Comparison of ENCODE assay signal across 9 cellular contexts in genomic region chr13:33611016-33611805, GRCh38.
DNase-seq lines count a peak whose midpoint lies in the region; ATAC-seq and TF ChIP-seq lines count a peak whose summit lies in the region.
"Had no signal": no experiment of that assay in that cellular context is flagged by ENCODE, and none has a peak within 500 bp of the region (broad histone marks: within the 10 kb centered on the region; RNA-seq: fewer than 3 reads in every experiment).

No MANE protein-coding gene starts in this region.

- H3K79me2 ChIP-seq in GM23248 (ENCODE audit: insufficient read depth): no peaks in the 10 kb centered on the region

- H3K27ac ChIP-seq in right lobe of liver: peak overlapping the region; percentile 77 to 91 (median 82)
- H3K27ac ChIP-seq in thoracic aorta: peak overlapping the region; percentile 86 to 88
- no peak overlapping the region for H3K27ac ChIP-seq in GM23248
- H3K27ac ChIP-seq: neutrophil had no signal

- 23% methylated on average over 19 of the region's 19 CpGs for WGBS in right lobe of liver (ENCODE audit: insufficient coverage, low coverage, low lambda C conversion rate, missing lambda C conversion rate)
- WGBS in GM23248 (ENCODE audit: low coverage in 1 of 2, low lambda C conversion rate in 2 of 2, missing lambda C conversion rate in 2 of 2), 2 experiments: 89 to 91% methylated on average over 19 of the region's 19 CpGs

- H4K20me1 ChIP-seq in GM23248 (ENCODE audit: insufficient read depth): no peaks in the 10 kb centered on the region

- intact Hi-C loops in activated CD4-positive, alpha-beta T cell treated with anti-CD3 and anti-CD28 coated beads for 36 hours (cut with DNase I, micrococcal nuclease): loop anchor here (2.0 to 5.0 kb wide), 3 partner anchors 206 to 1024 kb away; partner anchors contain the start of genes PDS5B (in 1 of the 2) and RFC3 (in 1 of the 2)
- intact Hi-C loops in right lobe of liver (cut with DNase I): no loop called here

- H3K4me1 ChIP-seq in right lobe of liver: peaks cover 0 to 35% (median 18%) of the 10 kb centered on the region in 4 donors
- peaks cover 14 to 25% of the 10 kb centered on the region in 2 donors for H3K4me1 ChIP-seq in thoracic aorta (ENCODE audit: control insufficient read depth in 1 of 2, low read depth in 2 of 2)
- no peaks in the 10 kb centered on the region for H3K4me1 ChIP-seq in GM23248 (ENCODE audit: insufficient read depth)

- peak; percentile 32 for TF ChIP-seq POLR2A in right lobe of liver (IDR thresholded peaks at IDR 0.05)

- POLR2A ChIA-PET in activated CD4-positive, alpha-beta T cell treated with anti-CD3 and anti-CD28 coated beads for 36 hours (lab: Charles Lee): interaction anchor here (0.5 to 1.6 kb wide), 2 partner anchors 68 to 124 kb away, joined by 6 read pairs; no protein-coding TSS in a partner anchor

- peaks cover 50% of the 10 kb centered on the region for H3K4me1 Mint-ChIP-seq in activated CD4-positive, alpha-beta T cell treated with anti-CD3 and anti-CD28 coated beads for 36 hours
- H3K4me1 Mint-ChIP-seq in chondrocyte (ENCODE audit: low read depth): peaks cover 15% of the 10 kb centered on the region

- in situ Hi-C loops in GM23248 (cut with MboI): no loop called here

- no peak for TF ChIP-seq CTCF in chondrocyte (IDR thresholded peaks at IDR 0.05)
- TF ChIP-seq CTCF in right lobe of liver (IDR thresholded peaks at IDR 0.05): no peak
- no peak for TF ChIP-seq CTCF in thoracic aorta (IDR thresholded peaks at IDR 0.05)

- no peaks in the 10 kb centered on the region for H3K9me3 ChIP-seq in right lobe of liver
- H3K9me3 ChIP-seq in thoracic aorta: no peaks in the 10 kb centered on the region
- H3K9me3 ChIP-seq in GM23248 (ENCODE audit: low read depth): no peaks in the 10 kb centered on the region
- H3K9me3 ChIP-seq: neutrophil had no signal

- no peak for ATAC-seq in activated CD4-positive, alpha-beta T cell treated with anti-CD3 and anti-CD28 coated beads for 36 hours
- ATAC-seq in right lobe of liver: peak; percentile 80 to 90 (median 84)
- ATAC-seq in thoracic aorta (ENCODE audit: insufficient number of reproducible peaks, low FRiP score, low read depth): peak; percentile 48
- no peak for ATAC-seq in GM19328 (IDR thresholded peaks at IDR 0.05; ENCODE audit: unreplicated experiment)

- no peaks in the 10 kb centered on the region for H3K27me3 ChIP-seq in right lobe of liver
- no peaks in the 10 kb centered on the region for H3K27me3 ChIP-seq in thoracic aorta (replicated peaks; ENCODE audit: insufficient read depth)
- H3K27me3 ChIP-seq in GM23248 (replicated peaks; ENCODE audit: insufficient read depth): no peaks in the 10 kb centered on the region
- H3K27me3 ChIP-seq: neutrophil had no signal

- H3K4me3 Mint-ChIP-seq in activated CD4-positive, alpha-beta T cell treated with anti-CD3 and anti-CD28 coated beads for 36 hours: peak overlapping the region; percentile 69
- peak overlapping the region; percentile 63 for H3K4me3 Mint-ChIP-seq in chondrocyte (ENCODE audit: unreplicated experiment)

- no peak for DNase-seq in activated CD4-positive, alpha-beta T cell treated with anti-CD3 and anti-CD28 coated beads for 36 hours
- DNase-seq in activated CD4-positive, alpha-beta T cell treated with anti-CD3 and anti-CD28 coated beads, Interleukin-2, amount 50 U/mL, for 4 hours: no peak
- DNase-seq in chondrocyte (ENCODE audit: low spot score): no peak
- DNase-seq in right lobe of liver: peak; percentile 70 to 91 (median 88)
- peak; percentile 13 for DNase-seq in thoracic aorta (ENCODE audit: low spot score)
- DNase-seq in HT-29 (ENCODE audit: low spot score): no peak
- no peak for DNase-seq in GM23248

- CTCF ChIA-PET in activated CD4-positive, alpha-beta T cell treated with anti-CD3 and anti-CD28 coated beads for 36 hours (lab: Charles Lee): interaction anchor here (0.6 to 1.3 kb wide), 4 partner anchors 18 to 427 kb away, joined by 3 to 5 read pairs (median 3); no protein-coding TSS in a partner anchor

- H3K36me3 Mint-ChIP-seq in activated CD4-positive, alpha-beta T cell treated with anti-CD3 and anti-CD28 coated beads for 36 hours (ENCODE audit: low read depth): peaks cover 4% of the 10 kb centered on the region
- peaks cover 2% of the 10 kb centered on the region for H3K36me3 Mint-ChIP-seq in chondrocyte (ENCODE audit: low read depth)

- H3K4me3 ChIP-seq in right lobe of liver (peak overlapping the region; percentile 25 to 47 (median 45)), thoracic aorta (peak overlapping the region; percentile 70), GM23248 (no peak overlapping the region)

- peak overlapping the region; percentile 98 for H3K27ac Mint-ChIP-seq in activated CD4-positive, alpha-beta T cell treated with anti-CD3 and anti-CD28 coated beads for 36 hours
- H3K27ac Mint-ChIP-seq in chondrocyte (ENCODE audit: unreplicated experiment): peak overlapping the region; percentile 96

- no peaks in the 10 kb centered on the region for H3K36me3 ChIP-seq in right lobe of liver
- H3K36me3 ChIP-seq in thoracic aorta: no peaks in the 10 kb centered on the region
- H3K36me3 ChIP-seq in GM23248 (ENCODE audit: low read depth): no peaks in the 10 kb centered on the region
- H3K36me3 ChIP-seq: neutrophil had no signal

- no peaks in the 10 kb centered on the region for H3K9me2 ChIP-seq in GM23248 (ENCODE audit: insufficient read depth)

- H2AFZ ChIP-seq in GM23248: no peak overlapping the region

- no peaks in the 10 kb centered on the region for H3F3A ChIP-seq in GM23248 (ENCODE audit: insufficient read depth)

- H3K4me2 ChIP-seq in GM23248 (ENCODE audit: unreplicated experiment): no peak overlapping the region

- no peaks in the 10 kb centered on the region for H3K9me3 Mint-ChIP-seq in activated CD4-positive, alpha-beta T cell treated with anti-CD3 and anti-CD28 coated beads for 36 hours (ENCODE audit: low read depth)
- H3K9me3 Mint-ChIP-seq in chondrocyte (ENCODE audit: low read depth): no peaks in the 10 kb centered on the region

- peaks cover 2% of the 10 kb centered on the region for H3K27me3 Mint-ChIP-seq in activated CD4-positive, alpha-beta T cell treated with anti-CD3 and anti-CD28 coated beads for 36 hours
- H3K27me3 Mint-ChIP-seq in chondrocyte (ENCODE audit: low read depth): no peaks in the 10 kb centered on the region

- no peak overlapping the region for H3K9ac ChIP-seq in GM23248

Comparison
In these comparisons a context has a peak if more than half of its experiments do, and no peak if none do; other contexts are left out.
1. ATAC-seq: peak in right lobe of liver (4 of 4) and thoracic aorta (single experiment); none in activated CD4-positive, alpha-beta T cell treated with anti-CD3 and anti-CD28 coated beads for 36 hours (single experiment) and GM19328 (single experiment).
2. DNase-seq: peak in right lobe of liver (3 of 3) and thoracic aorta (single experiment); none in activated CD4-positive, alpha-beta T cell treated with anti-CD3 and anti-CD28 coated beads for 36 hours (single experiment), activated CD4-positive, alpha-beta T cell treated with anti-CD3 and anti-CD28 coated beads, Interleukin-2, amount 50 U/mL, for 4 hours (0 of 2), chondrocyte (single experiment), HT-29 (single experiment) and GM23248 (single experiment).
3. intact Hi-C loops: an anchor here in activated CD4-positive, alpha-beta T cell treated with anti-CD3 and anti-CD28 coated beads for 36 hours (2.0 to 5.0 kb wide); none called in right lobe of liver.